39 cellular contexts compared by ENCODE assay signal in the genomic region with DNA sequence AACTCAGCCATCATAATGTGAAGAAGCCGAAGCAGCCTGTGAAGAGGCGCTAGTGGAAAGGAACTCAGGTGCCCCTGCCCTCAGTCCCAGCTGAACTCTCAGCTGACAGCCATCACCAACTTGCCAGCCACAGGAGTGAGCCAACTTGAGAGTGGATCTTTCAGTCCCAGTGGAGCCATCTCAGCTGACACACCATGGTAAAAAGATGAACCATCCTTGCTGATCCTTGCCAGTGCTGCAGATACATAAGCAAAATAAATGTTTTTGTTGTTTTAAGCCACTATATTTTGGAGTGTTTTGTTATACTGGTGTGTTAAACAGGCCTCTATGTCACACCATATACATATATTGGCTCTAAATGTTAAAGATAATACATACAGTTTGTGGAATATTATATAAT.
"Had no signal": no experiment of that assay in that cellular context is flagged by ENCODE, and none has a peak within 500 bp of the region (broad histone marks: within the 10 kb centered on the region; RNA-seq: fewer than 3 reads in every experiment).

No MANE protein-coding gene starts in this region.

- H3K36me3 ChIP-seq: adrenal gland, ascending aorta, brain microvascular endothelial cell, cardiac muscle cell had no signal

- FAIRE-seq: astrocyte, bronchial epithelial cell had no signal

- H3K9me3 ChIP-seq: adrenal gland, body of pancreas had no signal

- H3K9me3 Mint-ChIP-seq: activated naive CD4-positive, alpha-beta T cell treated with anti-CD3 and anti-CD28 coated beads for 36 hours; activated naive CD4-positive, alpha-beta T cell treated with anti-CD3 and anti-CD28 coated beads, Interleukin-2, amount 10 ng/mL, durations not matched to agents 7 days and 5 days; activated naive CD4-positive, alpha-beta T cell treated with anti-CD3 and anti-CD28 coated beads, Interleukin-2, amount 50 U/mL, for 24 hours; activated naive CD4-positive, alpha-beta T cell treated with anti-CD3 and anti-CD28 coated beads, Interleukin-2, amount 50 U/mL, for 72 hours; activated naive CD8-positive, alpha-beta T cell treated with anti-CD3 and anti-CD28 coated beads for 36 hours; activated naive CD8-positive, alpha-beta T cell treated with anti-CD3 and anti-CD28 coated beads, Interleukin-2, amount 10 ng/mL, durations not matched to agents 7 days and 5 days; activated naive CD8-positive, alpha-beta T cell treated with anti-CD3 and anti-CD28 coated beads, Interleukin-2, amount 50 U/mL, for 24 hours; activated T-cell treated with anti-CD3 and anti-CD28 coated beads, Interleukin-2, amount 50 U/mL, for 24 hours; activated T-cell treated with anti-CD3 and anti-CD28 coated beads, Interleukin-2, amount 50 U/mL, for 4 hours; activated T-cell treated with anti-CD3 and anti-CD28 coated beads, Interleukin-2, amount 50 U/mL, for 72 hours; activated T-helper 1 cell treated with anti-CD3 and anti-CD28 coated beads, Interleukin-12 subunit alpha, Interleukin-12 subunit beta, Interleukin-2, Interleukin-4 antibody, amounts not matched to agents 30 ng/mL and 10 ng/mL and 1 ng/mL, durations not matched to agents 14 hours and 24 hours and 36 hours; activated T-helper 17 cell treated with anti-CD3 and anti-CD28 coated beads, Interleukin-2, amount 50 U/mL, for 72 hours; activated T-helper 2 cell treated with anti-CD3 and anti-CD28 coated beads, Interferon-gamma antibody, Interleukin-2, Interleukin-4, amounts not matched to agents 10 μg/mL and 5 μg/mL and 100 μg/mL, durations not matched to agents 14 hours and 24 hours and 36 hours; central memory CD8-positive, alpha-beta T cell had no signal

- H3K4me3 ChIP-seq: adrenal gland, ascending aorta, body of pancreas, cardiac muscle cell had no signal

- H3K4me1 Mint-ChIP-seq: activated naive CD4-positive, alpha-beta T cell treated with anti-CD3 and anti-CD28 coated beads, Interleukin-2, amount 50 U/mL, for 24 hours; activated T-helper 17 cell treated with anti-CD3 and anti-CD28 coated beads, Interleukin-2, amount 50 U/mL, for 72 hours; brain; central memory CD8-positive, alpha-beta T cell had no signal

- H3K36me3 Mint-ChIP-seq: activated naive CD4-positive, alpha-beta T cell treated with anti-CD3 and anti-CD28 coated beads, Interleukin-2, amount 10 ng/mL, durations not matched to agents 7 days and 5 days; activated naive CD4-positive, alpha-beta T cell treated with anti-CD3 and anti-CD28 coated beads, Interleukin-2, amount 50 U/mL, for 24 hours; activated naive CD4-positive, alpha-beta T cell treated with anti-CD3 and anti-CD28 coated beads, Interleukin-2, amount 50 U/mL, for 72 hours; activated naive CD8-positive, alpha-beta T cell; activated naive CD8-positive, alpha-beta T cell treated with anti-CD3 and anti-CD28 coated beads for 36 hours; activated naive CD8-positive, alpha-beta T cell treated with anti-CD3 and anti-CD28 coated beads, Interleukin-2, amount 10 ng/mL, durations not matched to agents 7 days and 5 days; brain had no signal

- DNase-seq: activated effector memory CD4-positive, alpha-beta T cell treated with anti-CD3 and anti-CD28 coated beads, Interleukin-2, amount 50 U/mL, for 16 hours; activated effector memory CD4-positive, alpha-beta T cell treated with Interleukin-2 at 50 U/mL for 16 hours; activated gamma-delta T cell; activated gamma-delta T cell treated with Interleukin-2 at 50 U/mL for 16 hours; activated naive CD4-positive, alpha-beta T cell; activated naive CD4-positive, alpha-beta T cell treated with anti-CD3 and anti-CD28 coated beads for 36 hours; activated naive CD4-positive, alpha-beta T cell treated with anti-CD3 and anti-CD28 coated beads, Interleukin-2, amount 10 ng/mL, durations not matched to agents 7 days and 5 days; activated naive CD4-positive, alpha-beta T cell treated with anti-CD3 and anti-CD28 coated beads, Interleukin-2, amount 50 U/mL, for 16 hours; activated naive CD4-positive, alpha-beta T cell treated with Interleukin-2 at 50 U/mL for 16 hours; activated naive CD8-positive, alpha-beta T cell treated with anti-CD3 and anti-CD28 coated beads for 36 hours; activated naive CD8-positive, alpha-beta T cell treated with anti-CD3 and anti-CD28 coated beads, Interleukin-2, amount 10 ng/mL, durations not matched to agents 7 days and 5 days; activated naive CD8-positive, alpha-beta T cell treated with anti-CD3 and anti-CD28 coated beads, Interleukin-2, amount 50 U/mL, for 24 hours; activated T-cell treated with anti-CD3 and anti-CD28 coated beads, Interleukin-2, amount 50 U/mL, for 1 hour; activated T-cell treated with anti-CD3 and anti-CD28 coated beads, Interleukin-2, amount 50 U/mL, for 24 hours; activated T-cell treated with anti-CD3 and anti-CD28 coated beads, Interleukin-2, amount 50 U/mL, for 4 hours; activated T-cell treated with anti-CD3 and anti-CD28 coated beads, Interleukin-2, amount 50 U/mL, for 48 hours; activated T-cell treated with anti-CD3 and anti-CD28 coated beads, Interleukin-2, amount 50 U/mL, for 72 hours; adrenal gland; amniotic stem cell; amygdala; anterior cingulate cortex; aorta; body of pancreas; brain microvascular endothelial cell; caudate nucleus; central memory CD4-positive, alpha-beta T cell; cerebellar nuclear complex had no signal

- ATAC-seq: activated naive CD4-positive, alpha-beta T cell treated with anti-CD3 and anti-CD28 coated beads, Interleukin-2, amount 50 U/mL, for 72 hours; activated naive CD8-positive, alpha-beta T cell treated with anti-CD3 and anti-CD28 coated beads, Interleukin-2, amount 50 U/mL, for 24 hours; activated T-cell treated with anti-CD3 and anti-CD28 coated beads, Interleukin-2, amount 50 U/mL, for 4 hours; activated T-cell treated with anti-CD3 and anti-CD28 coated beads, Interleukin-2, amount 50 U/mL, for 72 hours; activated T-helper 17 cell treated with anti-CD3 and anti-CD28 coated beads, Interleukin-2, amount 50 U/mL, for 72 hours; body of pancreas had no signal

- H3K4me3 Mint-ChIP-seq: activated naive CD4-positive, alpha-beta T cell treated with anti-CD3 and anti-CD28 coated beads for 36 hours; activated naive CD4-positive, alpha-beta T cell treated with anti-CD3 and anti-CD28 coated beads, Interleukin-2, amount 10 ng/mL, durations not matched to agents 7 days and 5 days; activated naive CD4-positive, alpha-beta T cell treated with anti-CD3 and anti-CD28 coated beads, Interleukin-2, amount 50 U/mL, for 24 hours; activated naive CD8-positive, alpha-beta T cell; activated naive CD8-positive, alpha-beta T cell treated with anti-CD3 and anti-CD28 coated beads for 36 hours; activated naive CD8-positive, alpha-beta T cell treated with anti-CD3 and anti-CD28 coated beads, Interleukin-2, amount 10 ng/mL, durations not matched to agents 7 days and 5 days; activated naive CD8-positive, alpha-beta T cell treated with anti-CD3 and anti-CD28 coated beads, Interleukin-2, amount 50 U/mL, for 24 hours; activated T-cell treated with anti-CD3 and anti-CD28 coated beads, Interleukin-2, amount 50 U/mL, for 24 hours; activated T-cell treated with anti-CD3 and anti-CD28 coated beads, Interleukin-2, amount 50 U/mL, for 4 hours; activated T-cell treated with anti-CD3 and anti-CD28 coated beads, Interleukin-2, amount 50 U/mL, for 72 hours; activated T-helper 1 cell treated with anti-CD3 and anti-CD28 coated beads, Interleukin-12 subunit alpha, Interleukin-12 subunit beta, Interleukin-2, Interleukin-4 antibody, amounts not matched to agents 30 ng/mL and 10 ng/mL and 1 ng/mL, durations not matched to agents 14 hours and 24 hours and 36 hours; activated T-helper 17 cell treated with anti-CD3 and anti-CD28 coated beads, Interleukin-2, amount 50 U/mL, for 72 hours; brain; central memory CD8-positive, alpha-beta T cell had no signal

- H3K27ac Mint-ChIP-seq: activated naive CD4-positive, alpha-beta T cell treated with anti-CD3 and anti-CD28 coated beads for 36 hours; activated naive CD4-positive, alpha-beta T cell treated with anti-CD3 and anti-CD28 coated beads, Interleukin-2, amount 10 ng/mL, durations not matched to agents 7 days and 5 days; activated naive CD4-positive, alpha-beta T cell treated with anti-CD3 and anti-CD28 coated beads, Interleukin-2, amount 50 U/mL, for 24 hours; activated naive CD4-positive, alpha-beta T cell treated with anti-CD3 and anti-CD28 coated beads, Interleukin-2, amount 50 U/mL, for 72 hours; activated naive CD8-positive, alpha-beta T cell; activated naive CD8-positive, alpha-beta T cell treated with anti-CD3 and anti-CD28 coated beads for 36 hours; activated naive CD8-positive, alpha-beta T cell treated with anti-CD3 and anti-CD28 coated beads, Interleukin-2, amount 10 ng/mL, durations not matched to agents 7 days and 5 days; activated naive CD8-positive, alpha-beta T cell treated with anti-CD3 and anti-CD28 coated beads, Interleukin-2, amount 50 U/mL, for 24 hours; activated T-cell treated with anti-CD3 and anti-CD28 coated beads, Interleukin-2, amount 50 U/mL, for 24 hours; activated T-cell treated with anti-CD3 and anti-CD28 coated beads, Interleukin-2, amount 50 U/mL, for 72 hours; activated T-helper 1 cell treated with anti-CD3 and anti-CD28 coated beads, Interleukin-12 subunit alpha, Interleukin-12 subunit beta, Interleukin-2, Interleukin-4 antibody, amounts not matched to agents 30 ng/mL and 10 ng/mL and 1 ng/mL, durations not matched to agents 14 hours and 24 hours and 36 hours; activated T-helper 17 cell treated with anti-CD3 and anti-CD28 coated beads, Interleukin-2, amount 50 U/mL, for 72 hours; activated T-helper 2 cell treated with anti-CD3 and anti-CD28 coated beads, Interferon-gamma antibody, Interleukin-2, Interleukin-4, amounts not matched to agents 10 μg/mL and 5 μg/mL and 100 μg/mL, durations not matched to agents 14 hours and 24 hours and 36 hours; brain had no signal

- H3K27me3 ChIP-seq: adrenal gland, ascending aorta, body of pancreas, brain microvascular endothelial cell, cardiac muscle cell had no signal

- H3K27ac ChIP-seq: adrenal gland, ascending aorta, body of pancreas, brain microvascular endothelial cell, cardiac muscle cell had no signal

- H3K4me1 ChIP-seq: adrenal gland, ascending aorta, body of pancreas had no signal
